In genomic region chr2:224946911-224947310, GRCh38 we compare ENCODE assay signal across 9 cellular contexts.
DNase-seq lines count a peak whose midpoint lies in the region; ATAC-seq and TF ChIP-seq lines count a peak whose summit lies in the region.
"Had no signal": no experiment of that assay in that cellular context is flagged by ENCODE, and none has a peak within 500 bp of the region (broad histone marks: within the 10 kb centered on the region; RNA-seq: fewer than 3 reads in every experiment).

No MANE protein-coding gene starts in this region.

- H3K4me2 ChIP-seq in neural cell (ENCODE audit: low read length) = no peak overlapping the region

- no peak for TF ChIP-seq RAD21 in neural cell (conservative IDR thresholded peaks at IDR 0.05)

- H3K4me1 ChIP-seq in adipocyte (ENCODE audit: control insufficient read depth, insufficient read depth, low read length) (peaks cover 13% of the 10 kb centered on the region), HAP-1 (no peaks in the 10 kb centered on the region)

- CTCF ChIA-PET in WTC11 (lab: Charles Lee) = interaction anchor here (0.5 kb wide), 1 partner anchor 25 kb away, joined by 4 read pairs; no protein-coding TSS in a partner anchor

- ATAC-seq in GM21529 (IDR thresholded peaks at IDR 0.05; ENCODE audit: unreplicated experiment) (peak; percentile 72), WTC11 (no peak)

- in situ Hi-C loops in HAP-1 (cut with MboI; ENCODE audit: low sequenced_read_pairs) = no loop called here

- H3K27ac Mint-ChIP-seq in WTC11 = no peak overlapping the region

- no peak overlapping the region for H2AFZ ChIP-seq in neural cell (ENCODE audit: low read depth, low read length)

- H3K4me3 ChIP-seq in GM08714 (ENCODE audit: low read length) (peak overlapping the region; percentile 99; the same call in 1 of the 2 replicates), adipocyte (ENCODE audit: low read length) (no peak overlapping the region), neural cell (ENCODE audit: low read length) (no peak overlapping the region), HAP-1 (no peak overlapping the region)
- H3K4me3 ChIP-seq in Jurkat, Clone E6-1 (ENCODE audit: low read length) = peak overlapping the region; percentile 63

- no peaks in the 10 kb centered on the region for H3K27me3 Mint-ChIP-seq in WTC11 (ENCODE audit: low read depth)

- no peaks in the 10 kb centered on the region for H3K79me2 ChIP-seq in neural cell (replicated peaks; ENCODE audit: insufficient read depth, low read length)

- no peaks in the 10 kb centered on the region for H3K9me2 ChIP-seq in neural cell (ENCODE audit: insufficient read depth, low read length)

- H3K9ac ChIP-seq in adipocyte (ENCODE audit: low read length) (no peak overlapping the region), neural cell (ENCODE audit: low read length) (no peak overlapping the region)

- no peaks in the 10 kb centered on the region for H3F3A ChIP-seq in neural cell (ENCODE audit: insufficient read depth, low read length, poor library complexity, severe bottlenecking)

- peaks cover 19% of the 10 kb centered on the region for H3K4me1 Mint-ChIP-seq in WTC11

- no peaks in the 10 kb centered on the region for H3K27me3 ChIP-seq in adipocyte (replicated peaks; ENCODE audit: control insufficient read depth, insufficient read depth, low read length)
- no peaks in the 10 kb centered on the region for H3K27me3 ChIP-seq in neural cell (ENCODE audit: insufficient read depth, low read depth, low read length)
- peaks cover 19% of the 10 kb centered on the region for H3K27me3 ChIP-seq in HAP-1 (ENCODE audit: low read depth)

- H3K36me3 Mint-ChIP-seq in WTC11 = no peaks in the 10 kb centered on the region

- POLR2A ChIA-PET in WTC11 (lab: Charles Lee) = no interaction called here

- H3K9me3 ChIP-seq in adipocyte (ENCODE audit: control insufficient read depth, low read length) (no peaks in the 10 kb centered on the region), neural cell (ENCODE audit: low read length) (no peaks in the 10 kb centered on the region), HAP-1 (no peaks in the 10 kb centered on the region)

- no peak overlapping the region for H3K4me3 Mint-ChIP-seq in WTC11

- no peak for TF ChIP-seq EP300 in neural cell (conservative IDR thresholded peaks at IDR 0.05; ENCODE audit: poor library complexity, severe bottlenecking)

- no peaks in the 10 kb centered on the region for H4K20me1 ChIP-seq in neural cell (ENCODE audit: insufficient read depth)

- TF ChIP-seq CTCF in neural cell (IDR thresholded peaks at IDR 0.05; ENCODE audit: poor library complexity, severe bottlenecking) = no peak
- TF ChIP-seq CTCF in WTC11 (IDR thresholded peaks at IDR 0.05) = no peak

- no peaks in the 10 kb centered on the region for H3K9me3 Mint-ChIP-seq in WTC11

- H3K36me3 ChIP-seq in adipocyte (ENCODE audit: control insufficient read depth, insufficient read depth, low read length, severe bottlenecking) (no peaks in the 10 kb centered on the region), neural cell (ENCODE audit: insufficient read depth, low read length) (no peaks in the 10 kb centered on the region), HAP-1 (replicated peaks) (no peaks in the 10 kb centered on the region)

- peak; percentile 90 for DNase-seq in Jurkat, Clone E6-1 (ENCODE audit: low read depth, low spot score)
- DNase-seq in adipocyte (ENCODE audit: low read depth) (peak; percentile 49), NCI-H510A (lab: John Stamatoyannopoulos, UW) (no peak), WTC11 (ENCODE audit: low spot score) (no peak), HAP-1 (ENCODE audit: low spot score in 2 of 2) (no peak)

- H3K27ac ChIP-seq in neural cell (ENCODE audit: low read length) = peak overlapping the region; percentile 85
- H3K27ac ChIP-seq: VCaP had no signal

TF ChIP-seq in neural cell, 6 proteins besides CTCF, POLR2A, EP300 and RAD21:
- TF ChIP-seq POLR2AphosphoS5 (IDR thresholded peaks at IDR 0.05) = no peak
- no peak for TF ChIP-seq TAF1 (IDR thresholded peaks at IDR 0.05; ENCODE audit: low read depth)
- no peak for TF ChIP-seq MXI1 (conservative IDR thresholded peaks at IDR 0.05; ENCODE audit: poor library complexity, severe bottlenecking)
- no peak for TF ChIP-seq EZH2 (IDR thresholded peaks at IDR 0.05; ENCODE audit: borderline replicate concordance, insufficient read depth, low read length, poor library complexity, severe bottlenecking)
- TF ChIP-seq REST (IDR thresholded peaks at IDR 0.05; ENCODE audit: borderline replicate concordance) = no peak
- TF ChIP-seq SMC3 (conservative IDR thresholded peaks at IDR 0.05; ENCODE audit: poor library complexity) = no peak

TF ChIP-seq in WTC11, 78 proteins besides CTCF, POLR2A, EP300 and RAD21:
- TF ChIP-seq ZNF416 (CRISPR knock-in tag; IDR thresholded peaks at IDR 0.05) = no peak
- TF ChIP-seq USF2 (CRISPR knock-in tag; IDR thresholded peaks at IDR 0.05) = no peak
- no peak for TF ChIP-seq CREM (CRISPR knock-in tag; IDR thresholded peaks at IDR 0.05)
- no peak for TF ChIP-seq PRRX2 (CRISPR knock-in tag; IDR thresholded peaks at IDR 0.05)
- TF ChIP-seq JAZF1 (CRISPR knock-in tag; IDR thresholded peaks at IDR 0.05) = no peak
- TF ChIP-seq ZNF425 (CRISPR knock-in tag; conservative IDR thresholded peaks at IDR 0.05) = no peak
- no peak for TF ChIP-seq ATF1 (CRISPR knock-in tag; IDR thresholded peaks at IDR 0.05)
- no peak for TF ChIP-seq ZMAT4 (CRISPR knock-in tag; IDR thresholded peaks at IDR 0.05)
- TF ChIP-seq ETV6 (CRISPR knock-in tag; IDR thresholded peaks at IDR 0.05) = no peak
- no peak for TF ChIP-seq GTF2I (CRISPR knock-in tag; conservative IDR thresholded peaks at IDR 0.05)
- TF ChIP-seq E2F4 (CRISPR knock-in tag; IDR thresholded peaks at IDR 0.05; ENCODE audit: borderline replicate concordance, low read depth) = no peak
- TF ChIP-seq EMX1 (CRISPR knock-in tag; IDR thresholded peaks at IDR 0.05) = no peak
- no peak for TF ChIP-seq ZNF121 (CRISPR knock-in tag; IDR thresholded peaks at IDR 0.05)
- no peak for TF ChIP-seq ZNF263 (CRISPR knock-in tag; IDR thresholded peaks at IDR 0.05; ENCODE audit: low read depth)
- TF ChIP-seq CDX4 (CRISPR knock-in tag; IDR thresholded peaks at IDR 0.05; ENCODE audit: borderline replicate concordance) = no peak
- TF ChIP-seq TEAD1 (CRISPR knock-in tag; IDR thresholded peaks at IDR 0.05) = no peak

Comparison
In these comparisons a context has a peak if more than half of its experiments do, and no peak if none do; other contexts are left out.
1. H3K4me3 ChIP-seq: peak in GM08714 (single experiment) and Jurkat, Clone E6-1 (single experiment); none in adipocyte (single experiment), neural cell (single experiment) and HAP-1 (single experiment).
2. DNase-seq: peak in Jurkat, Clone E6-1 (single experiment) and adipocyte (single experiment); none in NCI-H510A (single experiment), WTC11 (single experiment) and HAP-1 (0 of 2).